ENCODE assay signal across 1 cellular context in the genomic region with DNA sequence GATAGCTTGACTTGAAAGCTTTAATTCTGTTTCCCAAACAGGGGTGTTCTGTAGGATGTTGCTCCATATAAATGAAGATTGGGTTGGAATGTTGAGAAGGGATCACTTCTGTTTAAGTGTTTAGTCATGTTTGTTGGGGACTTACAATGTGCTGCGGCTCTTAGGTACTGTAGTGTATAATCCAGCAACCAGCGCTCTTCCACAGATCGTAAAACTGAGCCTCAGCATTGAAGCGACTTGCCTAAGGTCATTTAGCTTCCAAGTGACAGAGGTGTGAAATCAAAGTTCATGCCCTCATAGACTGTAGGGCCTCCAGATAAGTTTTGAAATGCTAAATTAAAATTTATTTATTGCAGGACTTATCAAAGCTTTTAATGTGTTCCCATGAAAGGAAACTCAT.
TF ChIP-seq lines count a peak whose summit lies in the region.

No MANE protein-coding gene starts in this region.

TF ChIP-seq in HEK293T, 16 proteins besides CTCF, POLR2A, EP300 and RAD21 (continued from another document):
- no peak for TF ChIP-seq PKNOX1 (IDR thresholded peaks at IDR 0.05)
